In the genomic region with DNA sequence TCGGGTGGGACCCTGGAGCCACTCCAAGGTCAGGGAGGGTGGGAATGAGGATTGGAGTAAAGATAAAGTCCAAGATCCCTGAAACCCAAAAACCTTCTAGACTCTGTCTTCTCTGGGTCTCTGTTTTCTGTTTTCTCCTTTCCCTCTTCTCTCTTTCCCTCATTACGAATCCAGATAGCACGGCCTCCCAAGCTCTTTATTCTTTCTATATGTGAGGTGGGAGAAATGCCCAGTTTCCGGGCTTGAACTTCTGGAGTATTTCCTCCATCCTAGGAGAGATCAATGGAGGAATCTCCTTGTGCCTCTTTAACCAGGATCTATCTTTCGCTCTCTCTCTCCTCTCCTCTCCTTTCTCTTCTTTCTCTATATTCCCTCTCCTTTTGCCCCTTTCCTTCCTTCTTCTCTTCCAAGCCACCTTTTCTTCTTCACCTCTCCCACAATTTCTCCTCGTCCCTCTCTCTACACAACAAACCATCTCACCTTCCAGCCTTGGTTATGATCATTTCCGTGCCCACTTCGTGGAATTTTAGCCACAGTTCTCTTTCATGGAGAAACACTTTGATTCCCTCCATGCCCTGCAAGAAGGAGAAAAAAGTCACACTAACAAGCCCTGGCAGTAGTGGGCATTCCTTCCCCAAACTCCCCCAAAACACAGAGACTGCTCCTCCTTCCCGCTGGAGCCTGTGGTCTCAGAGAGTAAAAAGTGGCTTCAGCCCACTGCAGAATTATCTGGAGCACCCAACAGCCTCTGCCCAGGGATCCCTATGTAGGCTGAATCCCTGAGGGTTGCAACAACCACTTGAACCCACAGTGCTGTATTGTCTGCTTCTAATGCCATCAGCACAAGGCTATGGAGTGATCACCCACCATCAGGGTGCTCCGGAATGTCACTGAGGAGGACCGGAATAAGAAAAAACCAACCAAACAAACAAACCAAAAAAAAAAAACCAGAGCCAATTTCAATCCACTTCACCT, we compare ENCODE assay signal across 17 cellular contexts. TPM values are rescaled to one million over a fixed set of nuclear protein-coding genes. Genes with fewer than 3 reads are reported as not detected.
A peak's percentile ranks its signal among the peaks of the same experiment; 100 is the strongest.
DNase-seq lines count a peak whose midpoint lies in the region; ATAC-seq and TF ChIP-seq lines count a peak whose summit lies in the region.
"Had no signal": no experiment of that assay in that cellular context is flagged by ENCODE, and none has a peak within 500 bp of the region (broad histone marks: within the 10 kb centered on the region; RNA-seq: fewer than 3 reads in every experiment).

No MANE protein-coding gene starts in this region.

- no peaks in the 10 kb centered on the region for H4K20me1 ChIP-seq in smooth muscle cell (ENCODE audit: low read depth)

- H3K4me3 ChIP-seq in WI38 (ENCODE audit: low read depth, low read length) (peak overlapping the region; percentile 91), left ventricle myocardium inferior (peak overlapping the region; percentile 82), smooth muscle cell (peak overlapping the region; percentile 46)
- no peak overlapping the region for H3K4me3 ChIP-seq in CD8-positive, alpha-beta T cell (ENCODE audit: low read depth, low read length)
- H3K4me3 ChIP-seq: adrenal gland, BLaER1 had no signal

- H3K27ac ChIP-seq in left ventricle myocardium inferior (replicated peaks) (peak overlapping the region; percentile 94), smooth muscle cell (ENCODE audit: low read depth) (no peak overlapping the region)
- no peak overlapping the region for H3K27ac ChIP-seq in CD8-positive, alpha-beta T cell (ENCODE audit: low read depth, low read length)
- H3K27ac ChIP-seq: adrenal gland, BLaER1 had no signal

- intact Hi-C loops in left ventricle myocardium inferior (cut with micrococcal nuclease) (no loop called here), sciatic nerve (cut with DNase I) (no loop called here)
- intact Hi-C loops in CD8-positive, alpha-beta T cell (cut with DNase I, micrococcal nuclease) = no loop called here

- ATAC-seq in CD8-positive, alpha-beta T cell = no peak
- ATAC-seq in sciatic nerve = no peak
- ATAC-seq: activated CD4-positive, alpha-beta T cell treated with anti-CD3 and anti-CD28 coated beads for 36 hours; Panc1; SK-N-SH treated with all-trans-retinoic acid at 6 μM for 48 hours; stimulated activated naive CD8-positive, alpha-beta T cell treated with anti-CD3 and anti-CD28 coated beads, Interleukin-15, Interleukin-2, amounts not matched to agents 100 U/mL and 50 U/mL, for 24 hours had no signal

- no peak overlapping the region for H3K27ac Mint-ChIP-seq in CD8-positive, alpha-beta T cell
- H3K27ac Mint-ChIP-seq: activated CD4-positive, alpha-beta T cell treated with anti-CD3 and anti-CD28 coated beads for 36 hours had no signal

- H3K4me1 ChIP-seq in left ventricle myocardium inferior (peaks cover 67% of the 10 kb centered on the region), smooth muscle cell (ENCODE audit: low read depth) (peaks cover 17% of the 10 kb centered on the region)
- no peaks in the 10 kb centered on the region for H3K4me1 ChIP-seq in CD8-positive, alpha-beta T cell (ENCODE audit: insufficient read depth, low read length)
- H3K4me1 ChIP-seq: adrenal gland, BLaER1 had no signal

- no peak overlapping the region for H2AFZ ChIP-seq in smooth muscle cell (ENCODE audit: low read depth)

- 35% methylated on average over 11 of the region's 11 CpGs for WGBS in smooth muscle cell (ENCODE audit: low lambda C conversion rate)

- no peaks in the 10 kb centered on the region for H3K9me3 Mint-ChIP-seq in CD8-positive, alpha-beta T cell
- H3K9me3 Mint-ChIP-seq: central memory CD8-positive, alpha-beta T cell had no signal

- DNase-seq in GM13976 (ENCODE audit: low spot score) (peak; percentile 9), left ventricle myocardium inferior (no peak), smooth muscle cell (lab: John Stamatoyannopoulos, UW; ENCODE audit: unreplicated experiment) (no peak), sciatic nerve (ENCODE audit: low spot score) (no peak), GM20000 (ENCODE audit: low spot score) (no peak)
- DNase-seq in CD8-positive, alpha-beta T cell = no peak
- DNase-seq: adrenal gland; NCI-H1436; nucleus accumbens; stimulated activated CD4-positive, alpha-beta T cell treated with anti-CD3 and anti-CD28 coated beads, Interleukin-1b, Interleukin-23, amount 100 ng/mL, for 48 hours; stimulated activated naive CD8-positive, alpha-beta T cell treated with anti-CD3 and anti-CD28 coated beads, Interleukin-15, Interleukin-2, amounts not matched to agents 100 U/mL and 50 U/mL, for 24 hours had no signal

- H3K36me3 Mint-ChIP-seq in CD8-positive, alpha-beta T cell = no peaks in the 10 kb centered on the region

- no peaks in the 10 kb centered on the region for H3F3A ChIP-seq in smooth muscle cell (ENCODE audit: low read depth)

- no peaks in the 10 kb centered on the region for H3K79me2 ChIP-seq in smooth muscle cell (ENCODE audit: low read depth)

- POLR2A ChIA-PET in CD8-positive, alpha-beta T cell (lab: Charles Lee) = no interaction called here

- no peaks in the 10 kb centered on the region for H3K4me1 Mint-ChIP-seq in CD8-positive, alpha-beta T cell (ENCODE audit: low read depth)
- H3K4me1 Mint-ChIP-seq: central memory CD8-positive, alpha-beta T cell had no signal

- H3K9me3 ChIP-seq in left ventricle myocardium inferior (replicated peaks) = no peaks in the 10 kb centered on the region
- H3K9me3 ChIP-seq in smooth muscle cell (replicated peaks; ENCODE audit: low read depth) = no peaks in the 10 kb centered on the region
- H3K9me3 ChIP-seq in CD8-positive, alpha-beta T cell (ENCODE audit: low read length) = no peaks in the 10 kb centered on the region
- H3K9me3 ChIP-seq: adrenal gland had no signal

- H3K4me3 Mint-ChIP-seq in CD8-positive, alpha-beta T cell = no peak overlapping the region
- H3K4me3 Mint-ChIP-seq: activated CD4-positive, alpha-beta T cell treated with anti-CD3 and anti-CD28 coated beads for 36 hours; central memory CD8-positive, alpha-beta T cell had no signal

- H3K27me3 Mint-ChIP-seq in CD8-positive, alpha-beta T cell (ENCODE audit: low read depth) = peaks cover 76% of the 10 kb centered on the region

- no peak overlapping the region for H3K4me2 ChIP-seq in smooth muscle cell
- H3K4me2 ChIP-seq: BLaER1 had no signal

- no peak overlapping the region for H3K9ac ChIP-seq in smooth muscle cell (ENCODE audit: low read depth)
- H3K9ac ChIP-seq: BLaER1 had no signal

- peaks cover 97% of the 10 kb centered on the region for H3K27me3 ChIP-seq in left ventricle myocardium inferior (ENCODE audit: low read depth)
- peaks cover 100% of the 10 kb centered on the region for H3K27me3 ChIP-seq in smooth muscle cell (ENCODE audit: low read depth)
- peaks cover 28% of the 10 kb centered on the region for H3K27me3 ChIP-seq in CD8-positive, alpha-beta T cell (ENCODE audit: insufficient read depth, low read length)

- in situ Hi-C loops in GM13976 (cut with MboI; ENCODE audit: low sequenced_read_pairs, unreplicated experiment) = loop anchor here (25.0 kb wide), 1 partner anchor 939 kb away; a partner anchor contains a TSS

- CTCF ChIA-PET in CD8-positive, alpha-beta T cell (lab: Charles Lee) = no interaction called here

- H3K36me3 ChIP-seq in left ventricle myocardium inferior (peaks cover 20% of the 10 kb centered on the region), smooth muscle cell (ENCODE audit: low read depth) (no peaks in the 10 kb centered on the region)
- H3K36me3 ChIP-seq in CD8-positive, alpha-beta T cell (ENCODE audit: insufficient read depth, low read length) = no peaks in the 10 kb centered on the region
- H3K36me3 ChIP-seq: adrenal gland, BLaER1 had no signal

- TF ChIP-seq CTCF in GM13976 (IDR thresholded peaks at IDR 0.05; ENCODE audit: borderline replicate concordance, control extremely low read depth, extremely low read depth, insufficient read depth, missing control alignments) (no peak), WI38 (IDR thresholded peaks at IDR 0.05; ENCODE audit: low read depth, low read length) (no peak), left ventricle myocardium inferior (IDR thresholded peaks at IDR 0.05; ENCODE audit: borderline replicate concordance) (no peak), smooth muscle cell (IDR thresholded peaks at IDR 0.05; ENCODE audit: borderline replicate concordance, insufficient read depth, poor library complexity, severe bottlenecking) (no peak), GM20000 (IDR thresholded peaks at IDR 0.05; ENCODE audit: extremely low read depth, missing control alignments) (no peak)
- no peak for TF ChIP-seq CTCF in CD8-positive, alpha-beta T cell (IDR thresholded peaks at IDR 0.05)

RNA-seq across cellular contexts. Expression of a gene that starts 4.3 kb away (rescaled TPM):
- 75.1 TPM for total RNA-seq in left ventricle myocardium inferior
- total RNA-seq in smooth muscle cell = not detected in 2 replicates
- polyA plus RNA-seq in smooth muscle cell = 0.05 TPM in 1 of 2 replicates, not detected in the other
- total RNA-seq in CD8-positive, alpha-beta T cell = not detected
- not detected for total RNA-seq in sciatic nerve
- total RNA-seq: activated CD4-positive, alpha-beta T cell treated with anti-CD3 and anti-CD28 coated beads for 36 hours had no signal

Comparison
In these comparisons a context has a peak if more than half of its experiments do, and no peak if none do; other contexts are left out.
1. RNA of a gene that starts 4.3 kb away (total RNA-seq): 75.1 TPM in left ventricle myocardium inferior (single experiment); not detected in smooth muscle cell, not detected in CD8-positive, alpha-beta T cell and not detected in sciatic nerve (single experiment); every median in the first group is over 10 times any median in the second.